ENCODE assay signal across 33 cellular contexts in genomic region chr1:60348884-60349283, GRCh38.
DNase-seq lines count a peak whose midpoint lies in the region; ATAC-seq, FAIRE-seq and TF ChIP-seq lines count a peak whose summit lies in the region.
"Had no signal": no experiment of that assay in that cellular context is flagged by ENCODE, and none has a peak within 500 bp of the region (broad histone marks: within the 10 kb centered on the region; RNA-seq: fewer than 3 reads in every experiment).

No MANE protein-coding gene starts in this region.

- H3K9me1 ChIP-seq in K562 (ENCODE audit: control insufficient read depth, insufficient read depth, low read length) = no peaks in the 10 kb centered on the region

- 0% methylated on average over 1 of the region's 1 CpG for WGBS in HepG2 (ENCODE audit: low lambda C conversion rate)
- WGBS in right lobe of liver (ENCODE audit: insufficient coverage, low coverage, low lambda C conversion rate, missing lambda C conversion rate) = 61% methylated on average over 1 of the region's 1 CpG
- WGBS in K562 (ENCODE audit: insufficient coverage, low coverage, missing lambda C conversion rate) = 0% methylated on average over 1 of the region's 1 CpG

- TF ChIP-seq CTCF in HepG2 (CRISPR knock-in tag; IDR thresholded peaks at IDR 0.05) (no peak), right lobe of liver (IDR thresholded peaks at IDR 0.05) (no peak), LNCaP clone FGC (IDR thresholded peaks at IDR 0.05; ENCODE audit: control insufficient read depth, extremely low read depth, insufficient read depth) (no peak), K562 (IDR thresholded peaks at IDR 0.05 in 2 of 3, conservative IDR thresholded peaks at IDR 0.05 in 1 of 3; ENCODE audit: insufficient read depth in 2 of 3, low read depth in 1 of 3, low read length in 3 of 3) (no peak)

- in situ Hi-C loops in HepG2 (cut with HindIII; ENCODE audit: extremely low pct_ligation_motif_present, low pct_unique_long_range_greater_than_20kb) = no loop called here
- in situ Hi-C loops in K562 (cut with MboI) = no loop called here

- H3K4me2 ChIP-seq in HepG2 (ENCODE audit: low read depth, low read length) (no peak overlapping the region), K562 (ENCODE audit: insufficient read depth, low read length) (no peak overlapping the region)
- H3K4me2 ChIP-seq: A549; BLaER1; BLaER1 treated with 17β-estradiol and CSF1 and Interleukin-3, amounts not matched to agents 10 nM and 100 nM had no signal

- no peak for DNase-seq in HepG2 (ENCODE audit: low spot score)
- DNase-seq in right lobe of liver = no peak
- DNase-seq in LNCaP clone FGC (ENCODE audit: low read depth) = peak; percentile 15
- no peak for DNase-seq in K562 (ENCODE audit: extremely low read depth in 1 of 4, low spot score in 3 of 4)
- no peak for DNase-seq in SK-N-DZ (ENCODE audit: low spot score)
- DNase-seq: 8988T; ACHN; AML-193; BE2C; C1 segment of cervical spinal cord; Caco-2; Calu3; CD4-positive, alpha-beta memory T cell; CD4-positive, alpha-beta T cell; CD4-positive, CD25-positive, alpha-beta regulatory T cell; CD8-positive, alpha-beta memory T cell; CD8-positive, alpha-beta T cell; COR-L47; DMS 273 treated with DMSO at 0.1 percent for 48 hours; DMS153; DMS53; DMS79; DMS79 treated with DMSO at 0.1 percent for 48 hours; DND-41; EL had no signal

- H3K36me3 ChIP-seq in HepG2 (replicated peaks in 1 of 2; ENCODE audit: control insufficient read depth in 1 of 2, insufficient read depth in 2 of 2, low read length in 2 of 2) (no peaks in the 10 kb centered on the region), right lobe of liver (no peaks in the 10 kb centered on the region), K562 (ENCODE audit: control insufficient read depth, insufficient read depth, low read length) (no peaks in the 10 kb centered on the region)
- H3K36me3 ChIP-seq: BE2C; BLaER1; BLaER1 treated with 17β-estradiol and CSF1 and Interleukin-3, amounts not matched to agents 10 nM and 100 nM had no signal

- TF ChIP-seq EP300 in HepG2 (IDR thresholded peaks at IDR 0.05; ENCODE audit: low read depth in 2 of 2, low read length in 2 of 2) (no peak), HepG2 (CRISPR knock-in tag; IDR thresholded peaks at IDR 0.05; ENCODE audit: borderline replicate concordance) (no peak), K562 (IDR thresholded peaks at IDR 0.05; ENCODE audit: low read length) (no peak)

- H4K20me1 ChIP-seq in HepG2 (ENCODE audit: insufficient read depth, low read length) = no peaks in the 10 kb centered on the region
- no peaks in the 10 kb centered on the region for H4K20me1 ChIP-seq in K562 (replicated peaks; ENCODE audit: control insufficient read depth, insufficient read depth, low read length)
- H4K20me1 ChIP-seq: BLaER1; BLaER1 treated with 17β-estradiol and CSF1 and Interleukin-3, amounts not matched to agents 10 nM and 100 nM had no signal

- H3K27me3 ChIP-seq in HepG2 (ENCODE audit: control insufficient read depth in 1 of 2, insufficient read depth in 2 of 2, low read length in 2 of 2) (no peaks in the 10 kb centered on the region), right lobe of liver (no peaks in the 10 kb centered on the region), K562 (ENCODE audit: control insufficient read depth in 2 of 2, insufficient read depth in 2 of 2, low read length in 2 of 2) (no peaks in the 10 kb centered on the region)
- H3K27me3 ChIP-seq: BE2C; BLaER1; BLaER1 treated with 17β-estradiol and CSF1 and Interleukin-3, amounts not matched to agents 10 nM and 100 nM had no signal

- H3K4me3 ChIP-seq in HepG2 (replicated peaks in 1 of 3; ENCODE audit: insufficient read depth in 1 of 3, low read depth in 2 of 3, low read length in 3 of 3) (no peak overlapping the region), right lobe of liver (no peak overlapping the region), LNCaP clone FGC (ENCODE audit: low read depth, low read length) (no peak overlapping the region), K562 (no peak overlapping the region)
- H3K4me3 ChIP-seq: A549; BLaER1; BLaER1 treated with 17β-estradiol and CSF1 and Interleukin-3, amounts not matched to agents 10 nM and 100 nM had no signal

- intact Hi-C loops in HepG2 (cut with micrococcal nuclease; ENCODE audit: unreplicated experiment) (no loop called here), right lobe of liver (cut with DNase I) (no loop called here), K562 (cut with micrococcal nuclease) (no loop called here)

- no peaks in the 10 kb centered on the region for H3K9me3 ChIP-seq in HepG2 (ENCODE audit: low read length)
- H3K9me3 ChIP-seq in right lobe of liver = no peaks in the 10 kb centered on the region
- no peaks in the 10 kb centered on the region for H3K9me3 ChIP-seq in K562 (replicated peaks; ENCODE audit: control insufficient read depth, insufficient read depth, low read depth, low read length)
- H3K9me3 ChIP-seq: A549; BE2C; BLaER1; BLaER1 treated with 17β-estradiol and CSF1 and Interleukin-3, amounts not matched to agents 10 nM and 100 nM; Caco-2 had no signal

- TF ChIP-seq POLR2A in HepG2 (IDR thresholded peaks at IDR 0.05; ENCODE audit: insufficient read depth in 1 of 2, low read depth in 2 of 2, low read length in 2 of 2) = no peak
- TF ChIP-seq POLR2A in right lobe of liver (IDR thresholded peaks at IDR 0.05) = no peak
- no peak for TF ChIP-seq POLR2A in K562 (conservative IDR thresholded peaks at IDR 0.05)

- no peak overlapping the region for H3K9ac ChIP-seq in HepG2 (ENCODE audit: insufficient read depth, low read depth, low read length)
- H3K9ac ChIP-seq in K562 (ENCODE audit: insufficient read depth in 1 of 2, low read depth in 2 of 2, low read length in 2 of 2) = no peak overlapping the region
- H3K9ac ChIP-seq: BLaER1; BLaER1 treated with 17β-estradiol and CSF1 and Interleukin-3, amounts not matched to agents 10 nM and 100 nM had no signal

- H3K27ac ChIP-seq in HepG2 (ENCODE audit: extremely low read length, insufficient read depth, low read length) (no peak overlapping the region), right lobe of liver (no peak overlapping the region), K562 (ENCODE audit: extremely low read depth, low read depth, low read length) (no peak overlapping the region)
- H3K27ac ChIP-seq: 22Rv1; A549; BLaER1; BLaER1 treated with 17β-estradiol and CSF1 and Interleukin-3, amounts not matched to agents 10 nM and 100 nM; C4-2B had no signal

- BruUV-seq in HepG2 (replicated peaks; lab: Mats Ljungman, UMichigan) = no TSS peak
- BruUV-seq in K562 (replicated peaks; lab: Mats Ljungman, UMichigan) = no TSS peak

- H3K4me1 ChIP-seq in HepG2 (ENCODE audit: insufficient read depth, low read length) (no peaks in the 10 kb centered on the region), right lobe of liver (no peaks in the 10 kb centered on the region), K562 (replicated peaks in 1 of 2; ENCODE audit: control insufficient read depth in 2 of 2, insufficient read depth in 2 of 2, low read length in 2 of 2) (no peaks in the 10 kb centered on the region)
- H3K4me1 ChIP-seq: A549; BE2C; BLaER1; BLaER1 treated with 17β-estradiol and CSF1 and Interleukin-3, amounts not matched to agents 10 nM and 100 nM; Caco-2 had no signal

- CTCF ChIA-PET in HepG2 (lab: Yijun Ruan, JAX; ENCODE audit: low intra/inter-chr PET ratio, low total read pairs) (no interaction called here), K562 (lab: Yijun Ruan, JAX; ENCODE audit: low intra/inter-chr PET ratio) (interaction anchor here (0.6 kb wide), 1 partner anchor 29 kb away, joined by 5 read pairs; no protein-coding TSS in a partner anchor)

- H3K79me2 ChIP-seq in HepG2 (ENCODE audit: insufficient read depth, low read length) = no peaks in the 10 kb centered on the region
- H3K79me2 ChIP-seq in K562 (ENCODE audit: control insufficient read depth, insufficient read depth, low read length) = no peaks in the 10 kb centered on the region

- H2AFZ ChIP-seq in HepG2 (ENCODE audit: low read length) = no peak overlapping the region
- H2AFZ ChIP-seq in K562 (ENCODE audit: low read depth, low read length) = no peak overlapping the region

- no peak for ATAC-seq in HepG2
- no peak for ATAC-seq in right lobe of liver
- no peak for ATAC-seq in K562
- ATAC-seq in GM21423 (IDR thresholded peaks at IDR 0.05; ENCODE audit: unreplicated experiment) = no peak
- ATAC-seq: A549; CD8-positive, alpha-beta T cell had no signal

- POLR2A ChIA-PET in HepG2 (lab: Yijun Ruan, JAX) (no interaction called here), K562 (lab: Yijun Ruan, JAX) (no interaction called here)

- no peak for TF ChIP-seq RAD21 in HepG2 (CRISPR knock-in tag; IDR thresholded peaks at IDR 0.05)
- TF ChIP-seq RAD21 in K562 (CRISPR knock-in tag; conservative IDR thresholded peaks at IDR 0.05 in 1 of 2, IDR thresholded peaks at IDR 0.05 in 1 of 2) = no peak

- FAIRE-seq in HepG2 (lab: Jason Lieb, UNC) = no peak
- FAIRE-seq in K562 (lab: Jason Lieb, UNC) = no peak
- FAIRE-seq: A204.1, A549, D721Med had no signal

TF ChIP-seq in HepG2, 621 proteins besides CTCF, POLR2A, EP300 and RAD21 (continues in another document):
- TF ChIP-seq TIGD3 (CRISPR knock-in tag; IDR thresholded peaks at IDR 0.05; ENCODE audit: borderline replicate concordance) = no peak
- TF ChIP-seq ASH2L (IDR thresholded peaks at IDR 0.05; ENCODE audit: insufficient read length, low read depth, low read length) = no peak

TF ChIP-seq in K562, 482 proteins besides CTCF, POLR2A, EP300 and RAD21:
- TF ChIP-seq ZNF354B (CRISPR knock-in tag; IDR thresholded peaks at IDR 0.05) (no peak), ZNF316 (IDR thresholded peaks at IDR 0.05) (peak; percentile 19; the same call in 1 of the 2 replicates)

Comparison
In these comparisons a context has a peak if more than half of its experiments do, and no peak if none do; other contexts are left out.
1. Of the 241 proteins assayed by ChIP-seq in both HepG2 and K562: peak only in HepG2: MAFF and MAFK; only in K562: none; in both: none; in neither: 239.